In the genomic region with DNA sequence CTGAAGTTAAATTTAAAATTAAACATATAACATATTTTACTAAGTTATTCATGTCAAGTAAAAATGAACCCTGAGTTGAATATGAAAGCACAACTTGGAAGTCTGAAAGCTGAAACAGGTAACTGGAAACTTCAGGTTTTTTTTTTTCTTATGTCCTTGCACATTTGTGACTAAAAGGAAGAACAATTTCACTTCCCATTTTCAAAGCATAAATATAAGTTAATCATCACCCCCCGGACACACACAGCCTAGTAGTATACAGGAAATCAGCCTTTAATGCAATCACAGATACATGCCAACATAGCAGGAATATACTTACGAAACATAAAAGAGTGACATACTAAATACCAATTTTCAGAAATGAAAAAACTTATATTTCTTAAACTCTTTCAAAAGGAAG, we compare ENCODE assay signal across 11 cellular contexts.
DNase-seq lines count a peak whose midpoint lies in the region; ATAC-seq, FAIRE-seq and TF ChIP-seq lines count a peak whose summit lies in the region.
"Had no signal": no experiment of that assay in that cellular context is flagged by ENCODE, and none has a peak within 500 bp of the region (broad histone marks: within the 10 kb centered on the region; RNA-seq: fewer than 3 reads in every experiment).

No MANE protein-coding gene starts in this region.

- CTCF ChIA-PET in A549 (lab: Yijun Ruan, JAX): no interaction called here

- no peak for TF ChIP-seq POLR2A in A549 (IDR thresholded peaks at IDR 0.05; ENCODE audit: low read length)

- TF ChIP-seq CTCF in A549 (IDR thresholded peaks at IDR 0.05) (no peak), D721Med (IDR thresholded peaks at IDR 0.05; ENCODE audit: insufficient read depth, missing control alignments) (no peak)

- peaks cover 10% of the 10 kb centered on the region for H3K4me1 Mint-ChIP-seq in activated naive CD8-positive, alpha-beta T cell treated with anti-CD3 and anti-CD28 coated beads for 36 hours

- H3K27me3 Mint-ChIP-seq in activated naive CD8-positive, alpha-beta T cell treated with anti-CD3 and anti-CD28 coated beads for 36 hours: no peaks in the 10 kb centered on the region

- H3K9me3 Mint-ChIP-seq in activated naive CD8-positive, alpha-beta T cell treated with anti-CD3 and anti-CD28 coated beads for 36 hours: peaks cover 3% of the 10 kb centered on the region

- TF ChIP-seq EP300 in A549 (IDR thresholded peaks at IDR 0.05): no peak

- no peak for DNase-seq in A549 (ENCODE audit: low read depth in 1 of 2, low spot score in 1 of 2)
- DNase-seq in activated naive CD8-positive, alpha-beta T cell treated with anti-CD3 and anti-CD28 coated beads for 36 hours: no peak
- no peak for DNase-seq in UCSD-AML1 (lab: John Stamatoyannopoulos, UW; ENCODE audit: unreplicated experiment)
- no peak for DNase-seq in GOT3 (lab: John Stamatoyannopoulos, UW)
- no peak for DNase-seq in D721Med (ENCODE audit: insufficient read length, low spot score)
- DNase-seq: activated T-cell treated with anti-CD3 and anti-CD28 coated beads for 4 hours, colonic mucosa had no signal

- H3K36me3 Mint-ChIP-seq in activated naive CD8-positive, alpha-beta T cell treated with anti-CD3 and anti-CD28 coated beads for 36 hours: peaks cover 13% of the 10 kb centered on the region

- ATAC-seq in A549 (no peak), GM19043 (IDR thresholded peaks at IDR 0.05; ENCODE audit: low read depth, unreplicated experiment) (peak; percentile 98), HG02763 (IDR thresholded peaks at IDR 0.05; ENCODE audit: unreplicated experiment) (peak; percentile 98), HG03575 (IDR thresholded peaks at IDR 0.05; ENCODE audit: extremely low read depth, insufficient number of reproducible peaks, low FRiP score, unreplicated experiment) (peak; percentile 97)

- H3K27ac Mint-ChIP-seq in activated naive CD8-positive, alpha-beta T cell treated with anti-CD3 and anti-CD28 coated beads for 36 hours: no peak overlapping the region

- H3K27ac ChIP-seq in A549: no peak overlapping the region
- H3K27ac ChIP-seq: colonic mucosa, SK-N-MC had no signal

- H3K9me3 ChIP-seq in A549: no peaks in the 10 kb centered on the region
- H3K9me3 ChIP-seq: colonic mucosa had no signal

- H3K4me1 ChIP-seq in A549: 0 out of 3 replicates have a peak, but pooled peaks cover 5% of the 10 kb centered on the region
- H3K4me1 ChIP-seq: colonic mucosa had no signal

- H3K4me3 ChIP-seq in A549: no peak overlapping the region
- H3K4me3 ChIP-seq: colonic mucosa, SK-N-MC had no signal

- FAIRE-seq in A549 (lab: Jason Lieb, UNC) (peak; percentile 46), D721Med (lab: Jason Lieb, UNC) (no peak)

- H3K4me3 Mint-ChIP-seq in activated naive CD8-positive, alpha-beta T cell treated with anti-CD3 and anti-CD28 coated beads for 36 hours: no peak overlapping the region

- H3K4me2 ChIP-seq in A549: no peak overlapping the region

- POLR2A ChIA-PET in A549 (lab: Yijun Ruan, JAX): no interaction called here

- WGBS in A549 (ENCODE audit: missing lambda C conversion rate): 68% methylated on average over 2 of the region's 2 CpGs

- TF ChIP-seq RAD21 in A549 (conservative IDR thresholded peaks at IDR 0.05 in 1 of 2, IDR thresholded peaks at IDR 0.05 in 1 of 2): no peak

TF ChIP-seq in A549, 52 proteins besides CTCF, POLR2A, EP300 and RAD21:
- TF ChIP-seq HOXA7 (CRISPR knock-in tag; IDR thresholded peaks at IDR 0.05) (no peak), FOSB (CRISPR knock-in tag; IDR thresholded peaks at IDR 0.05) (no peak), HEYL (CRISPR knock-in tag; IDR thresholded peaks at IDR 0.05) (no peak), NR3C1 (IDR thresholded peaks at IDR 0.05) (no peak), GATA3 (IDR thresholded peaks at IDR 0.05; ENCODE audit: borderline replicate concordance) (no peak), KDM1A (IDR thresholded peaks at IDR 0.05; ENCODE audit: low read depth) (no peak), NFE2L2 (conservative IDR thresholded peaks at IDR 0.05; ENCODE audit: low read length) (no peak), PHF8 (IDR thresholded peaks at IDR 0.05; ENCODE audit: borderline replicate concordance, low read depth) (no peak)
- TF ChIP-seq, protein P1, sequence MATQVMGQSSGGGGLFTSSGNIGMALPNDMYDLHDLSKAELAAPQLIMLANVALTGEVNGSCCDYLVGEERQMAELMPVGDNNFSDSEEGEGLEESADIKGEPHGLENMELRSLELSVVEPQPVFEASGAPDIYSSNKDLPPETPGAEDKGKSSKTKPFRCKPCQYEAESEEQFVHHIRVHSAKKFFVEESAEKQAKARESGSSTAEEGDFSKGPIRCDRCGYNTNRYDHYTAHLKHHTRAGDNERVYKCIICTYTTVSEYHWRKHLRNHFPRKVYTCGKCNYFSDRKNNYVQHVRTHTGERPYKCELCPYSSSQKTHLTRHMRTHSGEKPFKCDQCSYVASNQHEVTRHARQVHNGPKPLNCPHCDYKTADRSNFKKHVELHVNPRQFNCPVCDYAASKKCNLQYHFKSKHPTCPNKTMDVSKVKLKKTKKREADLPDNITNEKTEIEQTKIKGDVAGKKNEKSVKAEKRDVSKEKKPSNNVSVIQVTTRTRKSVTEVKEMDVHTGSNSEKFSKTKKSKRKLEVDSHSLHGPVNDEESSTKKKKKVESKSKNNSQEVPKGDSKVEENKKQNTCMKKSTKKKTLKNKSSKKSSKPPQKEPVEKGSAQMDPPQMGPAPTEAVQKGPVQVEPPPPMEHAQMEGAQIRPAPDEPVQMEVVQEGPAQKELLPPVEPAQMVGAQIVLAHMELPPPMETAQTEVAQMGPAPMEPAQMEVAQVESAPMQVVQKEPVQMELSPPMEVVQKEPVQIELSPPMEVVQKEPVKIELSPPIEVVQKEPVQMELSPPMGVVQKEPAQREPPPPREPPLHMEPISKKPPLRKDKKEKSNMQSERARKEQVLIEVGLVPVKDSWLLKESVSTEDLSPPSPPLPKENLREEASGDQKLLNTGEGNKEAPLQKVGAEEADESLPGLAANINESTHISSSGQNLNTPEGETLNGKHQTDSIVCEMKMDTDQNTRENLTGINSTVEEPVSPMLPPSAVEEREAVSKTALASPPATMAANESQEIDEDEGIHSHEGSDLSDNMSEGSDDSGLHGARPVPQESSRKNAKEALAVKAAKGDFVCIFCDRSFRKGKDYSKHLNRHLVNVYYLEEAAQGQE (IDR thresholded peaks at IDR 0.05): no peak
- TF ChIP-seq, protein P2, sequence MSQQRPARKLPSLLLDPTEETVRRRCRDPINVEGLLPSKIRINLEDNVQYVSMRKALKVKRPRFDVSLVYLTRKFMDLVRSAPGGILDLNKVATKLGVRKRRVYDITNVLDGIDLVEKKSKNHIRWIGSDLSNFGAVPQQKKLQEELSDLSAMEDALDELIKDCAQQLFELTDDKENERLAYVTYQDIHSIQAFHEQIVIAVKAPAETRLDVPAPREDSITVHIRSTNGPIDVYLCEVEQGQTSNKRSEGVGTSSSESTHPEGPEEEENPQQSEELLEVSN (IDR thresholded peaks at IDR 0.05; ENCODE audit: borderline replicate concordance, low read depth): no peak
TF ChIP-seq in A549: peak in this region for 0.

Comparison
In these comparisons a context has a peak if more than half of its experiments do, and no peak if none do; other contexts are left out.
1. ATAC-seq: peak in GM19043 (single experiment), HG02763 (single experiment) and HG03575 (single experiment); none in A549 (0 of 2).